1 cellular context compared by ENCODE assay signal in the genomic region with DNA sequence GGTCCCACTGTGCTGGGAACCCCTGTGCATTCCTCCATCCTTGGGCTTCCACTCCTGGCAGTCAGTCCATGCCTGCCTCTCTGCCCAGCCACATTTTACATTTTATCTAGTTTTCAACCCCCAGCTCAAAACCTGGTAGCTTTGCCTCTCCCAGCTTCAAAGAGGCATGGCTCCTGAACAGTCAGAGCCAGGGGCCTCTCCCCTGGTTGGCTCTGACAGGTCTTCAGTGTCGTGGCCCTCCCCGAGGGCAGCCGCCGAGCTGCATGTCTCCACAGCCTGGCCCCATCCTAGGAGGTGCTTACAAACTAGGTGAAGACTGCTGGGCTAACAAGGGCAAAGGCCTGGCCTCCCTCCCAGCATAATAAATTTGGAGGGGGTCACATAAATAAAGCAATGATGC.
TF ChIP-seq lines count a peak whose summit lies in the region.

No MANE protein-coding gene starts in this region.

TF ChIP-seq in H1, 55 proteins besides CTCF, POLR2A, EP300 and RAD21:
- TF ChIP-seq, protein P1, sequence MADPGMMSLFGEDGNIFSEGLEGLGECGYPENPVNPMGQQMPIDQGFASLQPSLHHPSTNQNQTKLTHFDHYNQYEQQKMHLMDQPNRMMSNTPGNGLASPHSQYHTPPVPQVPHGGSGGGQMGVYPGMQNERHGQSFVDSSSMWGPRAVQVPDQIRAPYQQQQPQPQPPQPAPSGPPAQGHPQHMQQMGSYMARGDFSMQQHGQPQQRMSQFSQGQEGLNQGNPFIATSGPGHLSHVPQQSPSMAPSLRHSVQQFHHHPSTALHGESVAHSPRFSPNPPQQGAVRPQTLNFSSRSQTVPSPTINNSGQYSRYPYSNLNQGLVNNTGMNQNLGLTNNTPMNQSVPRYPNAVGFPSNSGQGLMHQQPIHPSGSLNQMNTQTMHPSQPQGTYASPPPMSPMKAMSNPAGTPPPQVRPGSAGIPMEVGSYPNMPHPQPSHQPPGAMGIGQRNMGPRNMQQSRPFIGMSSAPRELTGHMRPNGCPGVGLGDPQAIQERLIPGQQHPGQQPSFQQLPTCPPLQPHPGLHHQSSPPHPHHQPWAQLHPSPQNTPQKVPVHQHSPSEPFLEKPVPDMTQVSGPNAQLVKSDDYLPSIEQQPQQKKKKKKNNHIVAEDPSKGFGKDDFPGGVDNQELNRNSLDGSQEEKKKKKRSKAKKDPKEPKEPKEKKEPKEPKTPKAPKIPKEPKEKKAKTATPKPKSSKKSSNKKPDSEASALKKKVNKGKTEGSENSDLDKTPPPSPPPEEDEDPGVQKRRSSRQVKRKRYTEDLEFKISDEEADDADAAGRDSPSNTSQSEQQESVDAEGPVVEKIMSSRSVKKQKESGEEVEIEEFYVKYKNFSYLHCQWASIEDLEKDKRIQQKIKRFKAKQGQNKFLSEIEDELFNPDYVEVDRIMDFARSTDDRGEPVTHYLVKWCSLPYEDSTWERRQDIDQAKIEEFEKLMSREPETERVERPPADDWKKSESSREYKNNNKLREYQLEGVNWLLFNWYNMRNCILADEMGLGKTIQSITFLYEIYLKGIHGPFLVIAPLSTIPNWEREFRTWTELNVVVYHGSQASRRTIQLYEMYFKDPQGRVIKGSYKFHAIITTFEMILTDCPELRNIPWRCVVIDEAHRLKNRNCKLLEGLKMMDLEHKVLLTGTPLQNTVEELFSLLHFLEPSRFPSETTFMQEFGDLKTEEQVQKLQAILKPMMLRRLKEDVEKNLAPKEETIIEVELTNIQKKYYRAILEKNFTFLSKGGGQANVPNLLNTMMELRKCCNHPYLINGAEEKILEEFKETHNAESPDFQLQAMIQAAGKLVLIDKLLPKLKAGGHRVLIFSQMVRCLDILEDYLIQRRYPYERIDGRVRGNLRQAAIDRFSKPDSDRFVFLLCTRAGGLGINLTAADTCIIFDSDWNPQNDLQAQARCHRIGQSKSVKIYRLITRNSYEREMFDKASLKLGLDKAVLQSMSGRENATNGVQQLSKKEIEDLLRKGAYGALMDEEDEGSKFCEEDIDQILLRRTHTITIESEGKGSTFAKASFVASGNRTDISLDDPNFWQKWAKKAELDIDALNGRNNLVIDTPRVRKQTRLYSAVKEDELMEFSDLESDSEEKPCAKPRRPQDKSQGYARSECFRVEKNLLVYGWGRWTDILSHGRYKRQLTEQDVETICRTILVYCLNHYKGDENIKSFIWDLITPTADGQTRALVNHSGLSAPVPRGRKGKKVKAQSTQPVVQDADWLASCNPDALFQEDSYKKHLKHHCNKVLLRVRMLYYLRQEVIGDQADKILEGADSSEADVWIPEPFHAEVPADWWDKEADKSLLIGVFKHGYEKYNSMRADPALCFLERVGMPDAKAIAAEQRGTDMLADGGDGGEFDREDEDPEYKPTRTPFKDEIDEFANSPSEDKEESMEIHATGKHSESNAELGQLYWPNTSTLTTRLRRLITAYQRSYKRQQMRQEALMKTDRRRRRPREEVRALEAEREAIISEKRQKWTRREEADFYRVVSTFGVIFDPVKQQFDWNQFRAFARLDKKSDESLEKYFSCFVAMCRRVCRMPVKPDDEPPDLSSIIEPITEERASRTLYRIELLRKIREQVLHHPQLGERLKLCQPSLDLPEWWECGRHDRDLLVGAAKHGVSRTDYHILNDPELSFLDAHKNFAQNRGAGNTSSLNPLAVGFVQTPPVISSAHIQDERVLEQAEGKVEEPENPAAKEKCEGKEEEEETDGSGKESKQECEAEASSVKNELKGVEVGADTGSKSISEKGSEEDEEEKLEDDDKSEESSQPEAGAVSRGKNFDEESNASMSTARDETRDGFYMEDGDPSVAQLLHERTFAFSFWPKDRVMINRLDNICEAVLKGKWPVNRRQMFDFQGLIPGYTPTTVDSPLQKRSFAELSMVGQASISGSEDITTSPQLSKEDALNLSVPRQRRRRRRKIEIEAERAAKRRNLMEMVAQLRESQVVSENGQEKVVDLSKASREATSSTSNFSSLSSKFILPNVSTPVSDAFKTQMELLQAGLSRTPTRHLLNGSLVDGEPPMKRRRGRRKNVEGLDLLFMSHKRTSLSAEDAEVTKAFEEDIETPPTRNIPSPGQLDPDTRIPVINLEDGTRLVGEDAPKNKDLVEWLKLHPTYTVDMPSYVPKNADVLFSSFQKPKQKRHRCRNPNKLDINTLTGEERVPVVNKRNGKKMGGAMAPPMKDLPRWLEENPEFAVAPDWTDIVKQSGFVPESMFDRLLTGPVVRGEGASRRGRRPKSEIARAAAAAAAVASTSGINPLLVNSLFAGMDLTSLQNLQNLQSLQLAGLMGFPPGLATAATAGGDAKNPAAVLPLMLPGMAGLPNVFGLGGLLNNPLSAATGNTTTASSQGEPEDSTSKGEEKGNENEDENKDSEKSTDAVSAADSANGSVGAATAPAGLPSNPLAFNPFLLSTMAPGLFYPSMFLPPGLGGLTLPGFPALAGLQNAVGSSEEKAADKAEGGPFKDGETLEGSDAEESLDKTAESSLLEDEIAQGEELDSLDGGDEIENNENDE (IDR thresholded peaks at IDR 0.05; ENCODE audit: insufficient replicate concordance, low read length) = no peak
- TF ChIP-seq, protein P2, sequence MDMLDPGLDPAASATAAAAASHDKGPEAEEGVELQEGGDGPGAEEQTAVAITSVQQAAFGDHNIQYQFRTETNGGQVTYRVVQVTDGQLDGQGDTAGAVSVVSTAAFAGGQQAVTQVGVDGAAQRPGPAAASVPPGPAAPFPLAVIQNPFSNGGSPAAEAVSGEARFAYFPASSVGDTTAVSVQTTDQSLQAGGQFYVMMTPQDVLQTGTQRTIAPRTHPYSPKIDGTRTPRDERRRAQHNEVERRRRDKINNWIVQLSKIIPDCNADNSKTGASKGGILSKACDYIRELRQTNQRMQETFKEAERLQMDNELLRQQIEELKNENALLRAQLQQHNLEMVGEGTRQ (IDR thresholded peaks at IDR 0.05; ENCODE audit: low read length) = no peak
- TF ChIP-seq RNF2 (IDR thresholded peaks at IDR 0.05; ENCODE audit: borderline replicate concordance, low read depth, low read length, missing control alignments, poor library complexity, severe bottlenecking) = no peak
- TF ChIP-seq FOSL1 (IDR thresholded peaks at IDR 0.05; ENCODE audit: insufficient read depth, low read depth, low read length) = no peak
- TF ChIP-seq TBP (IDR thresholded peaks at IDR 0.05; ENCODE audit: low read depth, low read length) = no peak
- no peak for TF ChIP-seq CREB1 (IDR thresholded peaks at IDR 0.05)
- no peak for TF ChIP-seq TAF7 (optimal IDR thresholded peaks at IDR 0.05; ENCODE audit: borderline replicate concordance, low read depth, low read length)
- TF ChIP-seq BCL11A (IDR thresholded peaks at IDR 0.05; ENCODE audit: low read depth in 2 of 2, low read length in 2 of 2) = no peak
- no peak for TF ChIP-seq POLR2AphosphoS5 (IDR thresholded peaks at IDR 0.05; ENCODE audit: low read depth, low read length)
- no peak for TF ChIP-seq GABPA (IDR thresholded peaks at IDR 0.05; ENCODE audit: borderline replicate concordance, insufficient read depth, low read length)
- TF ChIP-seq NANOG (IDR thresholded peaks at IDR 0.05; ENCODE audit: insufficient read depth, low read depth, low read length, poor library complexity, severe bottlenecking) = no peak
- TF ChIP-seq, protein P3, sequence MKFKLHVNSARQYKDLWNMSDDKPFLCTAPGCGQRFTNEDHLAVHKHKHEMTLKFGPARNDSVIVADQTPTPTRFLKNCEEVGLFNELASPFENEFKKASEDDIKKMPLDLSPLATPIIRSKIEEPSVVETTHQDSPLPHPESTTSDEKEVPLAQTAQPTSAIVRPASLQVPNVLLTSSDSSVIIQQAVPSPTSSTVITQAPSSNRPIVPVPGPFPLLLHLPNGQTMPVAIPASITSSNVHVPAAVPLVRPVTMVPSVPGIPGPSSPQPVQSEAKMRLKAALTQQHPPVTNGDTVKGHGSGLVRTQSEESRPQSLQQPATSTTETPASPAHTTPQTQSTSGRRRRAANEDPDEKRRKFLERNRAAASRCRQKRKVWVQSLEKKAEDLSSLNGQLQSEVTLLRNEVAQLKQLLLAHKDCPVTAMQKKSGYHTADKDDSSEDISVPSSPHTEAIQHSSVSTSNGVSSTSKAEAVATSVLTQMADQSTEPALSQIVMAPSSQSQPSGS (IDR thresholded peaks at IDR 0.05; ENCODE audit: low read length) = no peak
- no peak for TF ChIP-seq RXRA (IDR thresholded peaks at IDR 0.05; ENCODE audit: insufficient read depth, low read depth, low read length)
- TF ChIP-seq HDAC2 (IDR thresholded peaks at IDR 0.05; ENCODE audit: borderline replicate concordance in 1 of 2, low read depth in 2 of 2, low read length in 2 of 2) = no peak
- no peak for TF ChIP-seq CHD2 (IDR thresholded peaks at IDR 0.05; ENCODE audit: low read length)
